Comparison of ENCODE assay signal across 11 cellular contexts in the genomic region with DNA sequence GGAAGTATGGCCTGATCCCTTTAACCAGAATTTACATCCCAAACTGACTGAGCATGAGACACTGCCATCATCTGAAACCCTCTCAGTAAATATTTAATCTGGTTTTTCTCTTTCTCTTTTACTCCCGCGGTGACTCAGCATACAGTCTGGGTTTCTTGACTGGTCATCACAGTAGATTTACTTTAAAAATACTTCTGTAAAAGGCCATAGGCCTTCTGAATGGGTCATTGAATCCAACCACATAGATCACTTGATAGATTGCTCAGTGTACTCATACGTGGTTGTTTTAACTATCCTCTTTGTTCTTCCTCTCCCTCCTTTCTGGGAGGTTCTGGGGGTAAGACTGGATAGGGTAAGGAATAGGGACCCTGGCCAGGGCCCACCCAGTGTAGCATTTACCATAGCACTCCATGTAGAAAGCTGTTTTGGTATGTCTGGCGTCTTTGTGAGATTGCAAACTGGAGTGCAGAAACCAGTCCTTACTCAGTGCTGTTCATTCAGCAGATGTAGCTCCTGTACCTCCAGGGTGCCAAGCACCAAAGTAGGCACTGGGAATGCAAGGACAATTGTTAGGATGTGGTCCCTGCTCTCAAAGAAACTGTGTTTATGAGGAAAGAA.
DNase-seq lines count a peak whose midpoint lies in the region; ATAC-seq and TF ChIP-seq lines count a peak whose summit lies in the region.
"Had no signal": no experiment of that assay in that cellular context is flagged by ENCODE, and none has a peak within 500 bp of the region (broad histone marks: within the 10 kb centered on the region; RNA-seq: fewer than 3 reads in every experiment).

No MANE protein-coding gene starts in this region.

- no peak for TF ChIP-seq CTCF in fibroblast of villous mesenchyme (IDR thresholded peaks at IDR 0.05; ENCODE audit: insufficient read depth, low read depth, low read length)
- no peak for TF ChIP-seq CTCF in ovary (IDR thresholded peaks at IDR 0.05)
- TF ChIP-seq CTCF in tibial nerve (IDR thresholded peaks at IDR 0.05): no peak

- DNase-seq in Caki2 (ENCODE audit: low read depth) (peak; percentile 99), fibroblast of villous mesenchyme (ENCODE audit: low read depth) (peak; percentile 76), ovary (no peak), NCI-H146 (lab: John Stamatoyannopoulos, UW) (no peak), tibial nerve (ENCODE audit: low spot score in 2 of 2) (no peak), left lobe of liver (ENCODE audit: low spot score) (no peak)
- DNase-seq: DMS153; hippocampal formation; stimulated activated CD4-positive, alpha-beta T cell treated with anti-CD3 and anti-CD28 coated beads, Interleukin-2, amount 100 ng/mL, for 24 hours had no signal

- H3K27ac ChIP-seq in ovary (no peak overlapping the region), tibial nerve (no peak overlapping the region)

- H3K27me3 ChIP-seq in ovary (no peaks in the 10 kb centered on the region), tibial nerve (no peaks in the 10 kb centered on the region)

- H3K4me3 ChIP-seq in fibroblast of villous mesenchyme (ENCODE audit: low read depth, low read length) (no peak overlapping the region), ovary (no peak overlapping the region), tibial nerve (no peak overlapping the region)

- TF ChIP-seq POLR2A in ovary (IDR thresholded peaks at IDR 0.05) (no peak), tibial nerve (IDR thresholded peaks at IDR 0.05) (no peak)

- H3K9me3 ChIP-seq in ovary: no peaks in the 10 kb centered on the region
- no peaks in the 10 kb centered on the region for H3K9me3 ChIP-seq in tibial nerve

- TF ChIP-seq EP300 in ovary (IDR thresholded peaks at IDR 0.05): no peak
- TF ChIP-seq EP300 in tibial nerve (IDR thresholded peaks at IDR 0.05): no peak

- no peaks in the 10 kb centered on the region for H3K36me3 ChIP-seq in ovary
- no peaks in the 10 kb centered on the region for H3K36me3 ChIP-seq in tibial nerve

- H3K4me1 ChIP-seq in ovary (ENCODE audit: insufficient read depth) (no peaks in the 10 kb centered on the region), tibial nerve (no peaks in the 10 kb centered on the region)

- WGBS in ovary, 3 donors: 85 to 87% (median 85%) methylated on average over 4 of the region's 4 CpGs
- 59 to 71% methylated on average over 4 of the region's 4 CpGs for whole genome bisulfite sequencing in tibial nerve, 2 donors

- ATAC-seq in GM21717 (IDR thresholded peaks at IDR 0.05; ENCODE audit: unreplicated experiment): peak; percentile 70
- ATAC-seq in HG03558 (IDR thresholded peaks at IDR 0.05; ENCODE audit: extremely low read depth, unreplicated experiment): peak; percentile 75
- no peak for ATAC-seq in left lobe of liver

- in situ Hi-C loops in Caki2 (cut with HindIII; ENCODE audit: low pct_unique_long_range_greater_than_20kb, low sequenced_read_pairs): no loop called here

- intact Hi-C loops in ovary (cut with DNase I): no loop called here

Comparison
In these comparisons a context has a peak if more than half of its experiments do, and no peak if none do; other contexts are left out.
1. DNase-seq: peak in Caki2 (single experiment) and fibroblast of villous mesenchyme (single experiment); none in ovary (0 of 5), NCI-H146 (single experiment), tibial nerve (0 of 2) and left lobe of liver (single experiment).